17 cellular contexts compared by ENCODE assay signal in genomic region chr4:163810757-163811156, GRCh38.
DNase-seq lines count a peak whose midpoint lies in the region; ATAC-seq and TF ChIP-seq lines count a peak whose summit lies in the region.
"Had no signal": no experiment of that assay in that cellular context is flagged by ENCODE, and none has a peak within 500 bp of the region (broad histone marks: within the 10 kb centered on the region; RNA-seq: fewer than 3 reads in every experiment).

No MANE protein-coding gene starts in this region.

- TF ChIP-seq POLR2A in Peyer's patch (IDR thresholded peaks at IDR 0.05): no peak

- H3K4me3 Mint-ChIP-seq in T-helper 17 cell: no peak overlapping the region
- H3K4me3 Mint-ChIP-seq: activated naive CD8-positive, alpha-beta T cell treated with anti-CD3 and anti-CD28 coated beads, Interleukin-2, amount 50 U/mL, for 24 hours; H9 had no signal

- TF ChIP-seq CTCF in DOHH2 (IDR thresholded peaks at IDR 0.05; ENCODE audit: low read depth, low read length, poor library complexity, severe bottlenecking) (no peak), Peyer's patch (IDR thresholded peaks at IDR 0.05) (no peak)

- H3K27ac ChIP-seq in DOHH2 (ENCODE audit: low read depth, low read length) (no peak overlapping the region), Peyer's patch (no peak overlapping the region)
- H3K27ac ChIP-seq: A549, suprapubic skin had no signal

- peak overlapping the region; percentile 30; the same call in 1 of the 2 replicates for H3K4me2 ChIP-seq in DOHH2 (ENCODE audit: low read length)
- H3K4me2 ChIP-seq: A549 had no signal

- H3K9me3 ChIP-seq in DOHH2 (ENCODE audit: control insufficient read depth, insufficient read depth, low read length) (no peaks in the 10 kb centered on the region), MG63 (no peaks in the 10 kb centered on the region), Peyer's patch (no peaks in the 10 kb centered on the region), T-helper 17 cell (ENCODE audit: control insufficient read depth, low read length, poor library complexity, severe bottlenecking) (no peaks in the 10 kb centered on the region)
- H3K9me3 ChIP-seq: A549, suprapubic skin had no signal

- H3K36me3 ChIP-seq in DOHH2 (ENCODE audit: control insufficient read depth, low read length): no peaks in the 10 kb centered on the region
- no peaks in the 10 kb centered on the region for H3K36me3 ChIP-seq in MG63
- H3K36me3 ChIP-seq in Peyer's patch: no peaks in the 10 kb centered on the region
- H3K36me3 ChIP-seq: suprapubic skin had no signal

- H3K27me3 ChIP-seq in DOHH2 (ENCODE audit: control insufficient read depth, low read length) (no peaks in the 10 kb centered on the region), MG63 (no peaks in the 10 kb centered on the region), Peyer's patch (no peaks in the 10 kb centered on the region)
- H3K27me3 ChIP-seq: suprapubic skin had no signal

- no peaks in the 10 kb centered on the region for H4K20me1 ChIP-seq in DOHH2 (ENCODE audit: control insufficient read depth, insufficient read depth, low read depth, low read length)

- peak; percentile 19 for DNase-seq in MG63
- no peak for DNase-seq in Peyer's patch
- no peak for DNase-seq in activated gamma-delta T cell treated with Interleukin-2 at 50 U/mL for 16 hours
- DNase-seq in T-helper 17 cell: no peak
- no peak for DNase-seq in stimulated activated CD8-positive, alpha-beta memory T cell treated with anti-CD3 and anti-CD28 coated beads, Interleukin-4, amount 100 ng/mL, for 48 hours
- DNase-seq: activated CD4-positive, alpha-beta T cell treated with anti-CD3 and anti-CD28 coated beads for 4 hours; activated naive CD8-positive, alpha-beta T cell treated with anti-CD3 and anti-CD28 coated beads, Interleukin-2, amount 50 U/mL, for 24 hours; H9; kidney; midbrain; NCI-H1436 had no signal

- no peaks in the 10 kb centered on the region for H3K4me1 Mint-ChIP-seq in T-helper 17 cell
- H3K4me1 Mint-ChIP-seq: activated naive CD8-positive, alpha-beta T cell treated with anti-CD3 and anti-CD28 coated beads, Interleukin-2, amount 50 U/mL, for 24 hours; H9 had no signal

- H3K4me1 ChIP-seq in DOHH2 (ENCODE audit: control insufficient read depth, low read length) (peaks cover 16% of the 10 kb centered on the region), Peyer's patch (no peaks in the 10 kb centered on the region)
- H3K4me1 ChIP-seq: A549, suprapubic skin had no signal

- no peaks in the 10 kb centered on the region for H3K79me2 ChIP-seq in DOHH2 (ENCODE audit: control insufficient read depth, low read length)

- no peak overlapping the region for H3K27ac Mint-ChIP-seq in T-helper 17 cell
- H3K27ac Mint-ChIP-seq: activated naive CD8-positive, alpha-beta T cell treated with anti-CD3 and anti-CD28 coated beads, Interleukin-2, amount 50 U/mL, for 24 hours; H9 had no signal

- no peaks in the 10 kb centered on the region for H3K9me2 ChIP-seq in DOHH2 (replicated peaks; ENCODE audit: control insufficient read depth, low read length)

- H3K4me3 ChIP-seq in DOHH2 (ENCODE audit: low read length) (no peak overlapping the region), MG63 (no peak overlapping the region), Peyer's patch (no peak overlapping the region)
- H3K4me3 ChIP-seq: A549, K562, suprapubic skin had no signal

- H3K27me3 Mint-ChIP-seq in T-helper 17 cell: peaks cover 20% of the 10 kb centered on the region

- ATAC-seq in GM19324 (IDR thresholded peaks at IDR 0.05; ENCODE audit: low FRiP score, unreplicated experiment) (peak; percentile 84), HG02798 (IDR thresholded peaks at IDR 0.05; ENCODE audit: poor library complexity, unreplicated experiment) (peak; percentile 77), T-helper 17 cell (no peak)
- ATAC-seq: A549; activated naive CD8-positive, alpha-beta T cell treated with anti-CD3 and anti-CD28 coated beads, Interleukin-2, amount 50 U/mL, for 24 hours; K562 had no signal

- no peaks in the 10 kb centered on the region for H3F3A ChIP-seq in DOHH2 (ENCODE audit: control insufficient read depth, insufficient read depth)

- no peaks in the 10 kb centered on the region for H3K36me3 Mint-ChIP-seq in T-helper 17 cell (ENCODE audit: low read depth)
